Comparison of ENCODE assay signal across 21 cellular contexts in the genomic region with DNA sequence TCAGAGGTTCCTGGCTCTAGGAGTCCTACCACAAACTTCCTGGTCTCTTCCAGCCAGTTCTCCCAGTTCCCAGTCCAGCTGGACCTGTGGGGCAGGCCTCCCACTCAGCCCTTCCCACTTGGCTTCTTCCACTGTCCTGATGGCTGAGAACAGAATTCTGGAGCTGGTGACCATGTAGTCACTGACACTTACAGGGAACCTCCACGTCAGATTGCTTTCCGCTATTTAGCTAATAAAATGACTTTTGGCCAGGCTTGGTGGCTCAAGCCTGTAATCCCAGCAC.
"Had no signal": no experiment of that assay in that cellular context is flagged by ENCODE, and none has a peak within 500 bp of the region (broad histone marks: within the 10 kb centered on the region; RNA-seq: fewer than 3 reads in every experiment).

No MANE protein-coding gene starts in this region.

- H3K4me3 Mint-ChIP-seq: activated naive CD8-positive, alpha-beta T cell treated with anti-CD3 and anti-CD28 coated beads for 36 hours; memory B cell; natural killer cell; T-helper 1 cell treated with Interleukin-12 subunit alpha and Interleukin-12 subunit beta and Interleukin-4 antibody, amounts not matched to agents 30 μg/mL and 1 μg/mL, for 36 hours had no signal

- H3K4me3 ChIP-seq: cardiac muscle cell, thyroid gland had no signal

- ATAC-seq: natural killer cell had no signal

- H3K36me3 Mint-ChIP-seq: activated naive CD8-positive, alpha-beta T cell treated with anti-CD3 and anti-CD28 coated beads for 36 hours; memory B cell; natural killer cell had no signal

- H3K9me3 ChIP-seq: thyroid gland had no signal

- H3K4me1 Mint-ChIP-seq: activated naive CD8-positive, alpha-beta T cell treated with anti-CD3 and anti-CD28 coated beads for 36 hours; memory B cell; natural killer cell had no signal

- H3K4me1 ChIP-seq: parathyroid adenoma, thyroid gland had no signal

- H3K9me3 Mint-ChIP-seq: memory B cell; T-helper 1 cell treated with Interleukin-12 subunit alpha and Interleukin-12 subunit beta and Interleukin-4 antibody, amounts not matched to agents 30 μg/mL and 1 μg/mL, for 36 hours had no signal

- DNase-seq: activated CD4-positive, alpha-beta T cell treated with anti-CD3 and anti-CD28 coated beads, Interleukin-2, amount 50 U/mL, for 48 hours; activated naive CD4-positive, alpha-beta T cell; activated naive CD8-positive, alpha-beta T cell treated with anti-CD3 and anti-CD28 coated beads for 36 hours; amniotic stem cell; dermis blood vessel endothelial cell; effector memory CD4-positive, alpha-beta T cell; foreskin melanocyte; glutamatergic neuron; hypothalamus; islet precursor cell; natural killer cell; stimulated activated CD4-positive, alpha-beta T cell treated with anti-CD3 and anti-CD28 coated beads, Interleukin-12 subunit alpha, Interleukin-12 subunit beta, amount 100 ng/mL, for 4 hours; stimulated activated CD4-positive, alpha-beta T cell treated with anti-CD3 and anti-CD28 coated beads, Interleukin-1b, Interleukin-23, amount 100 ng/mL, for 48 hours; stimulated activated CD8-positive, alpha-beta memory T cell treated with anti-CD3 and anti-CD28 coated beads, Interleukin-4, amount 100 ng/mL, for 48 hours; stimulated activated naive CD4-positive, alpha-beta T cell; thyroid gland; WERI-Rb-1 had no signal

- H3K27ac Mint-ChIP-seq: activated naive CD8-positive, alpha-beta T cell treated with anti-CD3 and anti-CD28 coated beads for 36 hours; memory B cell; natural killer cell; T-helper 1 cell treated with Interleukin-12 subunit alpha and Interleukin-12 subunit beta and Interleukin-4 antibody, amounts not matched to agents 30 μg/mL and 1 μg/mL, for 36 hours had no signal

- H3K27me3 ChIP-seq: cardiac muscle cell, thyroid gland had no signal

- H3K36me3 ChIP-seq: cardiac muscle cell, thyroid gland, WERI-Rb-1 had no signal

- H3K27ac ChIP-seq: cardiac muscle cell, parathyroid adenoma, thyroid gland, WERI-Rb-1 had no signal
